ENCODE assay signal across 22 cellular contexts in the genomic region with DNA sequence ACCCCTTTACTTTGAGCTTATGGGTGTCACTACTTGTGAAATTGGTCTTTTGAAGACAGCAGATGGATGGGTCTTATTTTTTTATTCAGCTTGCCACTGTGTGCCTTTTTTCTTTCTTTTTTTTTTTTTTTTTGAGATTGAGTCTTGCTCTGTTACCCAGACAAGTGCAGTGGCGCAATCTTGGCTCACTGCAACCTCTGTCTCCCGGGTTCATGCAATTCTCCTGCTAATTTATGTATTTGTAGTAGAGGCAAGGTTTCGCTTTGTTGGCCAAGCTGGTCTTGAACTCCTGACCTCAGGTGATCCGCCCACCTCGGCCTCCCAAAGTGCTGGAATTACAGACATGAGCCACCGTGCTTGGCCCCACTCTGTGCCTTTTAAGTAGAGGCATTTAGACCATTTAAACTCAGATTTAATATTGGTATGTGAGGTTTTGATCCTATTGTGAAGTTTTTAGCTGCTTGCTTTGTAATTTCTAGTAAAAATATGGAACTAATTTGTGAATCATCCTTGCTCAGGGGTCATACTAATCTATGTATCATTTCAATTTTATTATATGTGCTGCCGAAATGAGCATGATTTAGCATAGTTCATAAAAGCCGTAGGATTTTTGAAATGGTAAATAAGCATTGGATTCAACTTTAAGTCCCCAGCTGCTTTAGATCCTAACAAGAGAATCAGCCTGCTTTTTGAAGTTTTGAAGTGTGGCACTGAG.
"Had no signal": no experiment of that assay in that cellular context is flagged by ENCODE, and none has a peak within 500 bp of the region (broad histone marks: within the 10 kb centered on the region; RNA-seq: fewer than 3 reads in every experiment).

No MANE protein-coding gene starts in this region.

- H3K4me3 ChIP-seq: cardiac muscle cell, mucosa of descending colon, tibial nerve, uterus had no signal

- H3K27me3 Mint-ChIP-seq: activated CD4-positive, alpha-beta memory T cell treated with anti-CD3 and anti-CD28 coated beads for 36 hours; activated CD4-positive, alpha-beta T cell treated with anti-CD3 and anti-CD28 coated beads for 36 hours; activated naive CD8-positive, alpha-beta T cell; memory B cell; naive B cell had no signal

- ATAC-seq: activated CD4-positive, alpha-beta T cell treated with anti-CD3 and anti-CD28 coated beads for 36 hours; foreskin keratinocyte; left ventricle myocardium superior; mucosa of descending colon had no signal

- DNase-seq: activated CD4-positive, alpha-beta memory T cell treated with anti-CD3 and anti-CD28 coated beads for 36 hours; activated CD4-positive, alpha-beta T cell treated with anti-CD3 and anti-CD28 coated beads for 36 hours; activated T-cell treated with anti-CD3 and anti-CD28 coated beads for 4 hours; amygdala; endodermal cell; glutamatergic neuron; hippocampal formation; left ventricle myocardium superior; mucosa of descending colon; naive B cell; stimulated activated CD4-positive, alpha-beta T cell treated with anti-CD3 and anti-CD28 coated beads, Interleukin-2, amount 100 ng/mL, for 24 hours; stimulated activated naive CD4-positive, alpha-beta T cell treated with Interleukin-2 at 50 U/mL for 16 hours; uterus had no signal

- H3K27ac ChIP-seq: cardiac muscle cell, epithelial cell of prostate, foreskin keratinocyte, tibial nerve, uterus had no signal

- H3K4me3 Mint-ChIP-seq: activated CD4-positive, alpha-beta memory T cell treated with anti-CD3 and anti-CD28 coated beads for 36 hours; activated CD4-positive, alpha-beta T cell treated with anti-CD3 and anti-CD28 coated beads for 36 hours; activated naive CD8-positive, alpha-beta T cell; activated T-helper 1 cell treated with anti-CD3 and anti-CD28 coated beads, Interleukin-12 subunit alpha, Interleukin-12 subunit beta, Interleukin-2, Interleukin-4 antibody, amounts not matched to agents 30 ng/mL and 10 ng/mL and 1 ng/mL, durations not matched to agents 14 hours and 24 hours and 36 hours; endodermal cell; memory B cell; naive B cell; neural crest cell; T-helper 2 cell treated with Interferon-gamma antibody and Interleukin-4, amounts not matched to agents 5 μg/mL and 100 μg/mL, for 36 hours had no signal

- H3K4me1 Mint-ChIP-seq: activated CD4-positive, alpha-beta T cell treated with anti-CD3 and anti-CD28 coated beads for 36 hours; endodermal cell; memory B cell; naive B cell; neural crest cell had no signal

- H3K36me3 Mint-ChIP-seq: activated CD4-positive, alpha-beta memory T cell treated with anti-CD3 and anti-CD28 coated beads for 36 hours; activated naive CD8-positive, alpha-beta T cell; memory B cell; naive B cell had no signal

- H3K9me3 ChIP-seq: uterus had no signal

- H3K27ac Mint-ChIP-seq: activated CD4-positive, alpha-beta memory T cell treated with anti-CD3 and anti-CD28 coated beads for 36 hours; activated CD4-positive, alpha-beta T cell treated with anti-CD3 and anti-CD28 coated beads for 36 hours; activated naive CD8-positive, alpha-beta T cell; activated T-helper 1 cell treated with anti-CD3 and anti-CD28 coated beads, Interleukin-12 subunit alpha, Interleukin-12 subunit beta, Interleukin-2, Interleukin-4 antibody, amounts not matched to agents 30 ng/mL and 10 ng/mL and 1 ng/mL, durations not matched to agents 14 hours and 24 hours and 36 hours; endodermal cell; memory B cell; naive B cell; T-helper 2 cell treated with Interferon-gamma antibody and Interleukin-4, amounts not matched to agents 5 μg/mL and 100 μg/mL, for 36 hours had no signal

- H3K27me3 ChIP-seq: cardiac muscle cell, foreskin keratinocyte, tibial nerve, uterus had no signal

- H3K36me3 ChIP-seq: cardiac muscle cell, tibial nerve, uterus had no signal

- H3K4me1 ChIP-seq: foreskin keratinocyte, tibial nerve, uterus had no signal
